10 cellular contexts compared by ENCODE assay signal in genomic region chr9:37104183-37104889, GRCh38. TPM values are rescaled to one million over a fixed set of nuclear protein-coding genes. Genes with fewer than 3 reads are reported as not detected.
DNase-seq lines count a peak whose midpoint lies in the region; ATAC-seq and TF ChIP-seq lines count a peak whose summit lies in the region.
"Had no signal": no experiment of that assay in that cellular context is flagged by ENCODE, and none has a peak within 500 bp of the region (broad histone marks: within the 10 kb centered on the region; RNA-seq: fewer than 3 reads in every experiment).

No MANE protein-coding gene starts in this region.

- no peaks in the 10 kb centered on the region for H3K9me3 ChIP-seq in GM23248 (ENCODE audit: low read depth)

- ATAC-seq in foreskin keratinocyte: peak; percentile 97
- ATAC-seq in HG03378 (IDR thresholded peaks at IDR 0.05; ENCODE audit: unreplicated experiment): no peak

- H3K4me3 ChIP-seq in GM23248: no peak overlapping the region

- H3K79me2 ChIP-seq in GM23248 (ENCODE audit: insufficient read depth): no peaks in the 10 kb centered on the region

- peaks cover 9% of the 10 kb centered on the region; the same call in 1 of the 2 replicates for H3F3A ChIP-seq in GM23248 (ENCODE audit: insufficient read depth)

- TF ChIP-seq CTCF in foreskin keratinocyte (conservative IDR thresholded peaks at IDR 0.05): no peak

- DNase-seq in AG08396 (ENCODE audit: low spot score): peak; percentile 65
- DNase-seq in GM23248: peak; percentile 95
- DNase-seq in T1000 (lab: John Stamatoyannopoulos, UW): peak; percentile 1
- peak; percentile 61 to 83 for DNase-seq in foreskin keratinocyte
- no peak for DNase-seq in SHP77 (lab: John Stamatoyannopoulos, UW)
- DNase-seq in HuH-7.5 (ENCODE audit: low spot score): no peak
- no peak for DNase-seq in NOMO-1 (lab: John Stamatoyannopoulos, UW; ENCODE audit: unreplicated experiment in 2 of 2)
- DNase-seq: activated effector memory CD4-positive, alpha-beta T cell treated with Interleukin-2 at 50 U/mL for 16 hours; GF-D8 had no signal

- H3K27me3 ChIP-seq in GM23248 (replicated peaks; ENCODE audit: insufficient read depth) (no peaks in the 10 kb centered on the region), foreskin keratinocyte (peaks cover 10% of the 10 kb centered on the region)

- in situ Hi-C loops in GM23248 (cut with MboI): no loop called here

- H3K4me2 ChIP-seq in GM23248 (ENCODE audit: unreplicated experiment): peak overlapping the region; percentile 34

- H3K9ac ChIP-seq in GM23248: peak overlapping the region; percentile 9; the same call in 1 of the 2 replicates

- H4K20me1 ChIP-seq in GM23248 (ENCODE audit: insufficient read depth): no peaks in the 10 kb centered on the region

- H3K36me3 ChIP-seq in GM23248 (ENCODE audit: low read depth): no peaks in the 10 kb centered on the region

- H3K27ac ChIP-seq in GM23248 (peak overlapping the region; percentile 53), foreskin keratinocyte (peak overlapping the region; percentile 68)

- H3K9me2 ChIP-seq in GM23248 (ENCODE audit: insufficient read depth): no peaks in the 10 kb centered on the region

- H3K4me1 ChIP-seq in GM23248 (ENCODE audit: insufficient read depth): peaks cover 16% of the 10 kb centered on the region
- H3K4me1 ChIP-seq in foreskin keratinocyte: peaks cover 7% of the 10 kb centered on the region

- H2AFZ ChIP-seq in GM23248: peak overlapping the region; percentile 86

RNA-seq across cellular contexts. Expression of gene ZCCHC7, which starts 16.0 kb away (rescaled TPM):
- total RNA-seq in GM23248 (2014; rRNA removed; shearing (Covaris generic)): 15.3 and 16.3 TPM in 2 replicates
- polyA plus RNA-seq in GM23248 (2016; fragmentation: Nextera tagmentation; extraction: Ambion mirVana) (18.9 and 19.4 TPM in 2 replicates), foreskin keratinocyte (8.2 and 9.1 TPM in 2 replicates)
- 15.2 and 15.5 TPM in 2 replicates for total RNA-seq in foreskin keratinocyte

Comparison
In these comparisons a context has a peak if more than half of its experiments do, and no peak if none do; other contexts are left out.
1. DNase-seq: peak in AG08396 (single experiment), GM23248 (single experiment), T1000 (single experiment) and foreskin keratinocyte (2 of 2); none in SHP77 (0 of 2), HuH-7.5 (single experiment) and NOMO-1 (0 of 2).